In the genomic region with DNA sequence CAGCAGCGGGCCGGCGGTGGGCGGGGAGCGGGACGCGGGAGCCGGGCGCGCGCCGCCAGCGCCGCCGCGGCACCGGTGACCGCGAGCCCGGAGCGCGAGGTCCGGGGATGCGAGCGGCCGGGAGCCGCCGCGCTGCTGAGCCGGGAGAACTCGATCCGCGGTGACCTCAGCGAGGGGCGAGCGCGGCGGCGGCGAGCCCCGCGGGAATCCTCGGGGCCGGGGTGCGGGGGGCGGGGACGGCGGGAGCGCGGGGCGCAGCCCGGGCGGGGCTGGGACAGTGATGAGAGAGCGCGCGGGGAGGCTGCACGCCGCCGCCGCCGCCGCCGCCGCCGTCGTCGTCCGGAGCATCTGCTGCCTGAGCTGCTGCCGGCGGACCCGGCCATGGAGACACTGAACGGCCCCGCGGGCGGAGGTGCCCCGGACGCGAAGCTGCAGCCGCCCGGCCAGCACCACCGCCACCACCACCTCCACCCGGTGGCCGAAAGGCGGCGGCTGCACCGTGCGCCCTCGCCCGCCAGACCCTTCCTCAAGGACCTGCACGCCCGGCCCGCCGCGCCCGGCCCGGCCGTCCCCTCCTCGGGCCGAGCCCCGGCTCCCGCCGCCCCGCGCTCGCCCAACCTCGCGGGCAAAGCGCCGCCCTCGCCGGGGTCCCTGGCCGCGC, we compare ENCODE assay signal across 8 cellular contexts. TPM values are rescaled to one million over a fixed set of nuclear protein-coding genes. Genes with fewer than 3 reads are reported as not detected.
A peak's percentile ranks its signal among the peaks of the same experiment; 100 is the strongest.
DNase-seq lines count a peak whose midpoint lies in the region; ATAC-seq and TF ChIP-seq lines count a peak whose summit lies in the region.

A gene (plus strand): TSS at position 277 of the 661 bp plus-strand sequence. CDS start 105 bp downstream, at position 382.

- ATAC-seq in GM18870 (IDR thresholded peaks at IDR 0.05; ENCODE audit: unreplicated experiment), result peak; percentile 25
- ATAC-seq in HG03060 (IDR thresholded peaks at IDR 0.05; ENCODE audit: low read depth, unreplicated experiment), result peak; percentile 18
- peak; percentile 4 for ATAC-seq in left ventricle myocardium superior

- peak within 1 kb of the TSS in 10 of 11 experiments; percentile 60 to 82 (median 78); a peak in 21 of 22 replicates for H3K27ac ChIP-seq in BLaER1 treated with 17β-estradiol and CSF1 and Interleukin-3, amounts not matched to agents 10 nM and 100 nM
- H3K27ac ChIP-seq in prostate gland, result peak within 1 kb of the TSS; percentile 88 to 90

- peak within 1 kb of the TSS; percentile 72 to 95 (median 82) for H3K4me3 ChIP-seq in BLaER1 treated with 17β-estradiol and CSF1 and Interleukin-3, amounts not matched to agents 10 nM and 100 nM
- peak within 1 kb of the TSS; percentile 89 for H3K4me3 ChIP-seq in adipocyte (ENCODE audit: low read length)
- H3K4me3 ChIP-seq in prostate gland, result peak within 1 kb of the TSS; percentile 62 to 63

- H3K4me2 ChIP-seq in BLaER1 treated with 17β-estradiol and CSF1 and Interleukin-3, amounts not matched to agents 10 nM and 100 nM, result peak within 1 kb of the TSS; percentile 92 to 100 (median 99)

- peaks cover 0 to 61% (median 10%) of the 10 kb centered on the region in 11 experiments; a peak in 12 of 22 replicates for H4K20me1 ChIP-seq in BLaER1 treated with 17β-estradiol and CSF1 and Interleukin-3, amounts not matched to agents 10 nM and 100 nM

- no CpG with 5 or more reads among the region's 113 CpGs for WGBS in prostate gland

- H3K27me3 ChIP-seq in BLaER1 treated with 17β-estradiol and CSF1 and Interleukin-3, amounts not matched to agents 10 nM and 100 nM, result peaks cover 20 to 54% (median 23%) of the 10 kb centered on the region in 11 experiments
- H3K27me3 ChIP-seq in adipocyte (replicated peaks; ENCODE audit: control insufficient read depth, insufficient read depth, low read length), result no peaks in the 10 kb centered on the region
- no peaks in the 10 kb centered on the region for H3K27me3 ChIP-seq in prostate gland (replicated peaks; ENCODE audit: insufficient read depth)

- no peaks in the 10 kb centered on the region for H3K9me3 ChIP-seq in BLaER1 treated with 17β-estradiol and CSF1 and Interleukin-3, amounts not matched to agents 10 nM and 100 nM (replicated peaks in 1 of 11)
- H3K9me3 ChIP-seq in adipocyte (ENCODE audit: control insufficient read depth, low read length) (no peaks in the 10 kb centered on the region), prostate gland (no peaks in the 10 kb centered on the region)

- DNase-seq in NCI-H774 (lab: John Stamatoyannopoulos, UW), result peak; percentile 77
- peak; percentile 79 for DNase-seq in adipocyte (ENCODE audit: low read depth)
- peak; percentile 57 for DNase-seq in left ventricle myocardium superior
- peak; percentile 32 for DNase-seq in prostate gland (ENCODE audit: low spot score)
- DNase-seq in NK-92 treated with Interleukin-12 subunit alpha and Interleukin-12 subunit beta, amount 100 ng/mL, for 24 hours (lab: John Stamatoyannopoulos, UW), result no peak

- intact Hi-C loops in left ventricle myocardium superior (cut with micrococcal nuclease) (no loop called here), prostate gland (cut with DNase I) (loop anchor here (5.0 to 10.0 kb wide), 2 partner anchors 97 to 429 kb away; a partner anchor contains a TSS)

- peak within 1 kb of the TSS; percentile 69 to 91 (median 82) for H3K9ac ChIP-seq in BLaER1 treated with 17β-estradiol and CSF1 and Interleukin-3, amounts not matched to agents 10 nM and 100 nM
- peak within 1 kb of the TSS; percentile 82 for H3K9ac ChIP-seq in adipocyte (ENCODE audit: low read length)

- peaks cover 50 to 70% (median 61%) of the 10 kb centered on the region in 10 experiments for H3K4me1 ChIP-seq in BLaER1 treated with 17β-estradiol and CSF1 and Interleukin-3, amounts not matched to agents 10 nM and 100 nM
- H3K4me1 ChIP-seq in adipocyte (ENCODE audit: control insufficient read depth, insufficient read depth, low read length), result peaks cover 39% of the 10 kb centered on the region
- H3K4me1 ChIP-seq in prostate gland (replicated peaks), result peaks cover 8% of the 10 kb centered on the region

- peak; percentile 15 for TF ChIP-seq POLR2A in prostate gland (IDR thresholded peaks at IDR 0.05)

- TF ChIP-seq CTCF in prostate gland (IDR thresholded peaks at IDR 0.05), result peak in 1 of 4 experiments; percentile 21

- peaks cover 0 to 8% (median 0%) of the 10 kb centered on the region in 11 experiments; a peak in 1 of 22 replicates for H3K36me3 ChIP-seq in BLaER1 treated with 17β-estradiol and CSF1 and Interleukin-3, amounts not matched to agents 10 nM and 100 nM
- H3K36me3 ChIP-seq in adipocyte (ENCODE audit: control insufficient read depth, insufficient read depth, low read length, severe bottlenecking) (no peaks in the 10 kb centered on the region), prostate gland (no peaks in the 10 kb centered on the region)

RNA-seq across cellular contexts. Expression of the gene that starts here (rescaled TPM):
- total RNA-seq in left ventricle myocardium superior, result 6.7 TPM
- 10 to 100 TPM; 11.2 to 73.1 TPM for total RNA-seq in prostate gland
